ENCODE assay signal across 7 cellular contexts in the genomic region with DNA sequence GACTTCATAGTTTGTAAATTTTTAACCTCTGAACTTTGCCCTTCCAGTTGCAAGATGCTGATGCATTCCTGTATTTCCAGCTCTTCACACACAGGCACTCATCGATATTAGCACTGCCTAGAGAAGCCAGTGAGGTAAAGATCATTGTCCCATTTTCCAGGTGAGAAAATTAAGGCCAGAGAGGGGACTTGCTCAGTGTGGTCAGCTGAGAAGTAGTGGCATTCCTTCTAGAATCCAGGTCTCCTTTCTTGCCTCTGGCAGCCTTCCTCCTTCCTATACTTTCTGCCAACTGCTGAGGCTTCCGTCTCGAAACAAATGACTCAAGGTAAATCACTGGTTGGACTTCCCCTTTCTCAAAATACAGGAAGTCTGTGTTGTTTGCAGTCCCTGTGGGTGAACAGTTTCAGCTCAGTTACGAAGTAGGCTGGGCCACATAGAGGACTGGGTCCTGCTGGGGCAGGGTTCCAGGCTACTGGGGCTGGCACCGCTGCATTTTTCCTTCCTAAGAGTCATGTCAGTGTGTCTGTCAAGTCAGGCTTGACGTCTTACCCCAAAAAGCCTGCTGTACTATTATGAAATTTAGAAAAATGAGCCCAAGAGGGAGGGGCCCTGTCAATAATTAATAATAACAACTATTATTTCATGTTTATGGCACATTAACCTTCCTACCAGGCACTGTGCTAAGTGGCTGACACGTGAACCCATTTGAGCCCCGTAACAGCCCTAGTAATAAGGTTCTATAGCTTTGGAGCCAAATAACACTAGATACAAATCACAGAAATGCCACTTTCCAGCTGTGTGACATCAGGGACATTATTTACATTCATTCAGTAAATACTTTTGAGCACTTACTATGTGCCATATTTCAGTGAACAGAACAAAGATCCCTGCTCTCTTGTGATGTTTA. TPM values are rescaled to one million over a fixed set of nuclear protein-coding genes. Genes with fewer than 3 reads are reported as not detected.
DNase-seq lines count a peak whose midpoint lies in the region; ATAC-seq and TF ChIP-seq lines count a peak whose summit lies in the region.

No MANE protein-coding gene starts in this region.

- H3K4me2 ChIP-seq in OCI-LY3 (ENCODE audit: low read length) (peak overlapping the region; percentile 97), smooth muscle cell (no peak overlapping the region)

- peaks cover 0 to 1% of the 10 kb centered on the region in 2 donors for H3K36me3 Mint-ChIP-seq in activated T-cell treated with anti-CD3 and anti-CD28 coated beads, Interleukin-2, amount 50 U/mL, for 72 hours (ENCODE audit: insufficient read depth in 2 of 2)

- DNase-seq in activated T-cell treated with anti-CD3 and anti-CD28 coated beads, Interleukin-2, amount 50 U/mL, for 72 hours = peak; percentile 77 to 79
- DNase-seq in globus pallidus (ENCODE audit: low spot score) (peak; percentile 58), smooth muscle cell (lab: John Stamatoyannopoulos, UW; ENCODE audit: unreplicated experiment) (no peak), NCI-H2227 treated with DMSO at 0.1 percent for 48 hours (lab: John Stamatoyannopoulos, UW) (no peak)

- no peaks in the 10 kb centered on the region for H3K27me3 Mint-ChIP-seq in activated T-cell treated with anti-CD3 and anti-CD28 coated beads, Interleukin-2, amount 50 U/mL, for 72 hours (ENCODE audit: low read depth)

- WGBS in smooth muscle cell (ENCODE audit: low lambda C conversion rate) = 68% methylated on average over 8 of the region's 8 CpGs

- no peaks in the 10 kb centered on the region for H4K20me1 ChIP-seq in OCI-LY3 (ENCODE audit: insufficient read depth, low read length)
- no peaks in the 10 kb centered on the region for H4K20me1 ChIP-seq in smooth muscle cell (ENCODE audit: low read depth)

- ATAC-seq in GM18867 (IDR thresholded peaks at IDR 0.05; ENCODE audit: unreplicated experiment) (peak; percentile 89), HG02981 (IDR thresholded peaks at IDR 0.05; ENCODE audit: unreplicated experiment) (peak; percentile 93)
- peak; percentile 90 to 91 for ATAC-seq in activated T-cell treated with anti-CD3 and anti-CD28 coated beads, Interleukin-2, amount 50 U/mL, for 72 hours (replicated peaks in 1 of 2)

- H3K27ac ChIP-seq in OCI-LY3 (ENCODE audit: low read length) (peak overlapping the region; percentile 97), smooth muscle cell (ENCODE audit: low read depth) (peak overlapping the region; percentile 64)

- no peaks in the 10 kb centered on the region for H3F3A ChIP-seq in smooth muscle cell (ENCODE audit: low read depth)

- TF ChIP-seq CTCF in OCI-LY3 (IDR thresholded peaks at IDR 0.05; ENCODE audit: low read depth, low read length) = no peak
- no peak for TF ChIP-seq CTCF in smooth muscle cell (IDR thresholded peaks at IDR 0.05; ENCODE audit: borderline replicate concordance, insufficient read depth, poor library complexity, severe bottlenecking)

- peak overlapping the region; percentile 83 for H3K9ac ChIP-seq in OCI-LY3 (ENCODE audit: low read length)
- no peak overlapping the region for H3K9ac ChIP-seq in smooth muscle cell (ENCODE audit: low read depth)

- no peaks in the 10 kb centered on the region for H3K79me2 ChIP-seq in OCI-LY3 (ENCODE audit: low read length)
- no peaks in the 10 kb centered on the region for H3K79me2 ChIP-seq in smooth muscle cell (ENCODE audit: low read depth)

- no peaks in the 10 kb centered on the region for H3K9me3 ChIP-seq in OCI-LY3 (ENCODE audit: insufficient read depth, low read length)
- no peaks in the 10 kb centered on the region for H3K9me3 ChIP-seq in smooth muscle cell (replicated peaks; ENCODE audit: low read depth)

- peak overlapping the region; percentile 81 for H3K27ac Mint-ChIP-seq in activated T-cell treated with anti-CD3 and anti-CD28 coated beads, Interleukin-2, amount 50 U/mL, for 72 hours

- H3K36me3 ChIP-seq in OCI-LY3 (replicated peaks; ENCODE audit: low read depth, low read length) (no peaks in the 10 kb centered on the region), smooth muscle cell (ENCODE audit: low read depth) (no peaks in the 10 kb centered on the region)

- H2AFZ ChIP-seq in OCI-LY3 (ENCODE audit: low read depth, low read length) (no peak overlapping the region), smooth muscle cell (ENCODE audit: low read depth) (no peak overlapping the region)

- H3K4me1 ChIP-seq in OCI-LY3 (ENCODE audit: low read length) = peaks cover 66% of the 10 kb centered on the region
- no peaks in the 10 kb centered on the region for H3K4me1 ChIP-seq in smooth muscle cell (ENCODE audit: low read depth)

- H3K9me3 Mint-ChIP-seq in activated T-cell treated with anti-CD3 and anti-CD28 coated beads, Interleukin-2, amount 50 U/mL, for 72 hours = peaks cover 2 to 4% of the 10 kb centered on the region in 2 donors

- no peaks in the 10 kb centered on the region for H3K27me3 ChIP-seq in OCI-LY3 (ENCODE audit: low read depth, low read length)
- H3K27me3 ChIP-seq in smooth muscle cell (ENCODE audit: low read depth) = no peaks in the 10 kb centered on the region

- peaks cover 65% of the 10 kb centered on the region for H3K4me1 Mint-ChIP-seq in activated T-cell treated with anti-CD3 and anti-CD28 coated beads, Interleukin-2, amount 50 U/mL, for 72 hours (ENCODE audit: low read depth)

- peak overlapping the region; percentile 45 to 66 for H3K4me3 Mint-ChIP-seq in activated T-cell treated with anti-CD3 and anti-CD28 coated beads, Interleukin-2, amount 50 U/mL, for 72 hours

- peak overlapping the region; percentile 72 for H3K4me3 ChIP-seq in OCI-LY3 (ENCODE audit: low read length)
- no peak overlapping the region for H3K4me3 ChIP-seq in smooth muscle cell

RNA-seq across cellular contexts. Expression of gene RNF19B, which starts 16.6 kb away (rescaled TPM):
- 100 to 1,000 TPM in 1 of 2 donors, 10 to 100 TPM in 1; 99.9 to 148 TPM for total RNA-seq in activated T-cell treated with anti-CD3 and anti-CD28 coated beads, Interleukin-2, amount 50 U/mL, for 72 hours
- total RNA-seq in smooth muscle cell = 11.2 and 13.5 TPM in 2 replicates
- 12.3 and 13.8 TPM in 2 replicates for polyA plus RNA-seq in smooth muscle cell

RNA-seq across cellular contexts. Expression of gene AK2, which starts 55.4 kb away (rescaled TPM):
- 100 to 1,000 TPM; 217 to 223 TPM for total RNA-seq in activated T-cell treated with anti-CD3 and anti-CD28 coated beads, Interleukin-2, amount 50 U/mL, for 72 hours
- total RNA-seq in smooth muscle cell = 89.8 and 132 TPM in 2 replicates
- polyA plus RNA-seq in smooth muscle cell = 121 and 142 TPM in 2 replicates

Comparison
In these comparisons a context has a peak if more than half of its experiments do, and no peak if none do; other contexts are left out.
1. DNase-seq: peak in activated T-cell treated with anti-CD3 and anti-CD28 coated beads, Interleukin-2, amount 50 U/mL, for 72 hours (2 of 2) and globus pallidus (single experiment); none in smooth muscle cell (single experiment) and NCI-H2227 treated with DMSO at 0.1 percent for 48 hours (single experiment).
2. Peak in every context shown above with its lines, with median percentiles within 50 percentile points of each other: ATAC-seq.